ENCODE assay signal across 12 cellular contexts in genomic region chr17:83073389-83074063, GRCh38. TPM values are rescaled to one million over a fixed set of nuclear protein-coding genes. Genes with fewer than 3 reads are reported as not detected.
DNase-seq lines count a peak whose midpoint lies in the region; ATAC-seq, FAIRE-seq and TF ChIP-seq lines count a peak whose summit lies in the region.
"Had no signal": no experiment of that assay in that cellular context is flagged by ENCODE, and none has a peak within 500 bp of the region (broad histone marks: within the 10 kb centered on the region; RNA-seq: fewer than 3 reads in every experiment).

No MANE protein-coding gene starts in this region.

- no peak overlapping the region for H2BK120ac ChIP-seq in trophoblast cell (ENCODE audit: insufficient read depth, low read length, poor library complexity)

- H3K79me2 ChIP-seq in trophoblast cell (ENCODE audit: control insufficient read depth, insufficient read depth, low read length, poor library complexity), result no peaks in the 10 kb centered on the region

- H3K9ac ChIP-seq in trophoblast cell (ENCODE audit: low read length), result no peak overlapping the region

- H3K36me3 ChIP-seq in trophoblast cell (ENCODE audit: control insufficient read depth in 1 of 2, insufficient read depth in 2 of 2, low read length in 2 of 2) (no peaks in the 10 kb centered on the region), gastrocnemius medialis (no peaks in the 10 kb centered on the region)
- H3K36me3 ChIP-seq: prostate gland had no signal

- H3K27me3 ChIP-seq in foreskin keratinocyte (peaks cover 28% of the 10 kb centered on the region), trophoblast cell (ENCODE audit: insufficient read depth, low read length) (peaks cover 4% of the 10 kb centered on the region), gastrocnemius medialis (no peaks in the 10 kb centered on the region)

- H3K4me1 ChIP-seq in foreskin keratinocyte (no peaks in the 10 kb centered on the region), trophoblast cell (ENCODE audit: control insufficient read depth in 1 of 2, insufficient read depth in 2 of 2, low read length in 2 of 2) (peaks cover 3 to 11% of the 10 kb centered on the region in 2 experiments), gastrocnemius medialis (peaks cover 1 to 2% of the 10 kb centered on the region in 2 donors)

- no peak overlapping the region for H2AFZ ChIP-seq in trophoblast cell (ENCODE audit: insufficient read depth, low read length, poor library complexity)

- H2BK12ac ChIP-seq in trophoblast cell (ENCODE audit: low read length), result peak overlapping the region; percentile 50

- H3K9me3 ChIP-seq in trophoblast cell (ENCODE audit: insufficient read depth, low read depth, low read length) (peaks cover 5% of the 10 kb centered on the region), gastrocnemius medialis (no peaks in the 10 kb centered on the region)
- H3K9me3 ChIP-seq: prostate gland had no signal

- ATAC-seq in foreskin keratinocyte (peak; percentile 68), gastrocnemius medialis (no peak), left lobe of liver (no peak)

- intact Hi-C loops in gastrocnemius medialis (cut with DNase I; ENCODE audit: low total_unique reads), result no loop called here

- H2BK5ac ChIP-seq in trophoblast cell (ENCODE audit: low read depth, low read length, poor library complexity), result no peak overlapping the region

- in situ Hi-C loops in gastrocnemius medialis (cut with MboI; ENCODE audit: low sequenced_read_pairs in 4 of 4), result no loop called here

- DNase-seq in H54 (ENCODE audit: insufficient read length, low spot score) (peak; percentile 99), RCC 7860 (ENCODE audit: low spot score) (peak; percentile 79), foreskin keratinocyte (no peak), trophoblast cell (peak in 1 of 2 donors; percentile 41), NCI-H1436 (lab: John Stamatoyannopoulos, UW) (no peak), gastrocnemius medialis (no peak), left lobe of liver (ENCODE audit: low spot score) (no peak)
- DNase-seq in activated T-cell treated with anti-CD3 and anti-CD28 coated beads, Interleukin-2, amount 50 U/mL, for 48 hours, result no peak
- DNase-seq: activated CD8-positive, alpha-beta memory T cell treated with anti-CD3 and anti-CD28 coated beads, Interleukin-2, amount 50 U/mL, for 48 hours; NCI-H1092; NCI-H82 had no signal

- no peak overlapping the region for H3K4me2 ChIP-seq in trophoblast cell (ENCODE audit: low read length)

- TF ChIP-seq CTCF in foreskin keratinocyte (conservative IDR thresholded peaks at IDR 0.05) (no peak), gastrocnemius medialis (IDR thresholded peaks at IDR 0.05 in 4 of 5, conservative IDR thresholded peaks at IDR 0.05 in 1 of 5) (no peak)

- no peak overlapping the region for H3K27ac ChIP-seq in foreskin keratinocyte
- H3K27ac ChIP-seq in trophoblast cell (ENCODE audit: low read depth, low read length), result no peak overlapping the region
- H3K27ac ChIP-seq in gastrocnemius medialis, result no peak overlapping the region
- H3K27ac ChIP-seq: prostate gland had no signal

- H3K14ac ChIP-seq in trophoblast cell (ENCODE audit: low read length), result no peak overlapping the region

- peaks cover 2% of the 10 kb centered on the region for H3K79me1 ChIP-seq in trophoblast cell (ENCODE audit: low read length)

- no peak for FAIRE-seq in H54 (lab: Jason Lieb, UNC)
- peak; percentile 50 for FAIRE-seq in RCC 7860 (lab: Jason Lieb, UNC)

- no peak overlapping the region for H2AK5ac ChIP-seq in trophoblast cell (ENCODE audit: low read length)

- no peak overlapping the region for H3K4ac ChIP-seq in trophoblast cell (ENCODE audit: low read depth, low read length)

- H4K12ac ChIP-seq in trophoblast cell (ENCODE audit: low read depth, low read length), result no peak overlapping the region

- H4K8ac ChIP-seq in trophoblast cell (ENCODE audit: low read depth, low read length), result no peak overlapping the region

- WGBS in trophoblast cell (ENCODE audit: extremely low coverage, insufficient coverage, insufficient read length), result no CpG with 5 or more reads among the region's 32 CpGs

- TF ChIP-seq POLR2A in H54 (IDR thresholded peaks at IDR 0.05; ENCODE audit: low read depth, low read length), result peak; percentile 17; the same call in 1 of the 2 replicates
- TF ChIP-seq POLR2A in gastrocnemius medialis (IDR thresholded peaks at IDR 0.05), result no peak

- H3K4me3 ChIP-seq in trophoblast cell (ENCODE audit: low read depth, low read length) (no peak overlapping the region), gastrocnemius medialis (no peak overlapping the region)
- H3K4me3 ChIP-seq: prostate gland had no signal

- H3K23ac ChIP-seq in trophoblast cell (ENCODE audit: low read length), result no peak overlapping the region

- H3K18ac ChIP-seq in trophoblast cell (ENCODE audit: low read length), result no peak overlapping the region

- H4K91ac ChIP-seq in trophoblast cell (ENCODE audit: low read depth, low read length), result no peak overlapping the region

RNA-seq across cellular contexts. Expression of gene METRNL, which starts 5.9 kb away (rescaled TPM):
- total RNA-seq in foreskin keratinocyte (1.4 and 2.0 TPM in 2 replicates), gastrocnemius medialis (10 to 100 TPM in 3 of 4 donors, 1 to 10 TPM in 1; 6.6 to 19.7 (median 11.1) TPM), left lobe of liver (4.7 TPM)
- 2.0 and 3.6 TPM in 2 replicates for polyA plus RNA-seq in foreskin keratinocyte
- 73.5 and 78.5 TPM in 2 replicates for polyA plus RNA-seq in trophoblast cell (2013)

Comparison
In these comparisons a context has a peak if more than half of its experiments do, and no peak if none do; other contexts are left out.
1. DNase-seq: peak in H54 (single experiment) and RCC 7860 (single experiment); none in foreskin keratinocyte (0 of 2), NCI-H1436 (single experiment), gastrocnemius medialis (0 of 2), left lobe of liver (single experiment) and activated T-cell treated with anti-CD3 and anti-CD28 coated beads, Interleukin-2, amount 50 U/mL, for 48 hours (0 of 2).